ENCODE assay signal across 29 cellular contexts in genomic region chr3:20729185-20729584, GRCh38.
"Had no signal": no experiment of that assay in that cellular context is flagged by ENCODE, and none has a peak within 500 bp of the region (broad histone marks: within the 10 kb centered on the region; RNA-seq: fewer than 3 reads in every experiment).

No MANE protein-coding gene starts in this region.

- H3K36me3 ChIP-seq: ascending aorta, cardiac muscle cell, colonic mucosa, WERI-Rb-1 had no signal

- H3K27ac ChIP-seq: ascending aorta, cardiac muscle cell, colonic mucosa, WERI-Rb-1 had no signal

- H3K9me3 ChIP-seq: ascending aorta, colonic mucosa had no signal

- H3K27me3 ChIP-seq: ascending aorta, cardiac muscle cell, colonic mucosa had no signal

- H3K4me1 ChIP-seq: ascending aorta, colonic mucosa had no signal

- H3K4me3 ChIP-seq: ascending aorta, cardiac muscle cell, colonic mucosa had no signal

- ATAC-seq: activated CD8-positive, alpha-beta T cell treated with anti-CD3 and anti-CD28 coated beads for 36 hours; activated naive CD8-positive, alpha-beta T cell treated with anti-CD3 and anti-CD28 coated beads, Interleukin-2, amount 50 U/mL, for 24 hours; activated T-cell treated with anti-CD3 and anti-CD28 coated beads, Interleukin-2, amount 50 U/mL, for 4 hours; activated T-cell treated with anti-CD3 and anti-CD28 coated beads, Interleukin-2, amount 50 U/mL, for 72 hours; activated T-helper 17 cell treated with anti-CD3 and anti-CD28 coated beads, Interleukin-2, amount 50 U/mL, for 72 hours; T-helper 17 cell had no signal

- DNase-seq: activated B cell treated with CpG ODN at 0.5 μM for 24 hours; activated CD4-positive, alpha-beta memory T cell treated with anti-CD3 and anti-CD28 coated beads for 36 hours; activated CD4-positive, alpha-beta T cell treated with anti-CD3 and anti-CD28 coated beads for 4 hours; activated CD4-positive, alpha-beta T cell treated with anti-CD3 and anti-CD28 coated beads, Interleukin-2, amount 10 ng/mL, durations not matched to agents 24 days and 14 days; activated CD4-positive, alpha-beta T cell treated with anti-CD3 and anti-CD28 coated beads, Interleukin-2, amount 50 U/mL, for 1 hour; activated CD4-positive, alpha-beta T cell treated with anti-CD3 and anti-CD28 coated beads, Interleukin-2, amount 50 U/mL, for 4 hours; activated CD4-positive, CD25-positive, alpha-beta regulatory T cell treated with anti-CD3 and anti-CD28 coated beads, Interleukin-2, amount 50 U/mL, for 72 hours; activated CD8-positive, alpha-beta memory T cell treated with anti-CD3 and anti-CD28 coated beads, Interleukin-2, amount 50 U/mL, for 4 hours; activated CD8-positive, alpha-beta T cell treated with anti-CD3 and anti-CD28 coated beads for 36 hours; activated effector memory CD4-positive, alpha-beta T cell treated with Interleukin-2 at 50 U/mL for 16 hours; activated gamma-delta T cell; activated naive CD4-positive, alpha-beta T cell treated with anti-CD3 and anti-CD28 coated beads, Interleukin-2, amount 10 ng/mL, durations not matched to agents 7 days and 5 days; activated naive CD4-positive, alpha-beta T cell treated with Interleukin-2 at 50 U/mL for 16 hours; activated naive CD8-positive, alpha-beta T cell treated with anti-CD3 and anti-CD28 coated beads, Interleukin-2, amount 10 ng/mL, durations not matched to agents 7 days and 5 days; activated naive CD8-positive, alpha-beta T cell treated with anti-CD3 and anti-CD28 coated beads, Interleukin-2, amount 50 U/mL, for 24 hours; activated T-cell treated with anti-CD3 and anti-CD28 coated beads for 4 hours; activated T-cell treated with anti-CD3 and anti-CD28 coated beads, Interleukin-2, amount 50 U/mL, for 1 hour; activated T-cell treated with anti-CD3 and anti-CD28 coated beads, Interleukin-2, amount 50 U/mL, for 4 hours; activated T-cell treated with anti-CD3 and anti-CD28 coated beads, Interleukin-2, amount 50 U/mL, for 72 hours; amygdala; anterior cingulate cortex; caudate nucleus; cerebellar nuclear complex; colonic mucosa; T-helper 17 cell; WERI-Rb-1 had no signal
